In the genomic region with DNA sequence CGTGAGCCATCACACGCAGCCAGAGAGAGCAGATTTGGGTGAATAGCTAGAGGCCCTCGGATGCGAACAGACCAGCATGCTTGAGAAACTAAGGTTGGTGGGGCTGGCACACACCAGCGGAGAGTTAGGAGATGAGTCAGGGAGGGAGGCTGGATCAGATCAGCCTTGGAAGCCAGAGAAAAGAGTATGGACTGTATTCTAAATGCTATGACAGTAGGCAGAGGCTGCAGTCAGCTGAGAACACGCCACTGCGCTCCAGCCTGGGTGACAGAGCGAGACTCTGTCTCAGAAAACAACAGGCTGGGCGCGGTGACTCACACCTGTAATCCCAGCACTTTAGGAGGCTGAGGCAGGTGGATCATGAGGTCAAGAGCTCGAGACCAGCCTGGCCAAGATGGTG, we compare ENCODE assay signal across 13 cellular contexts. TPM values are rescaled to one million over a fixed set of nuclear protein-coding genes. Genes with fewer than 3 reads are reported as not detected.
DNase-seq lines count a peak whose midpoint lies in the region; FAIRE-seq and TF ChIP-seq lines count a peak whose summit lies in the region.
"Had no signal": no experiment of that assay in that cellular context is flagged by ENCODE, and none has a peak within 500 bp of the region (broad histone marks: within the 10 kb centered on the region; RNA-seq: fewer than 3 reads in every experiment).

No MANE protein-coding gene starts in this region.

- H3K27ac Mint-ChIP-seq in activated T-cell treated with anti-CD3 and anti-CD28 coated beads, Interleukin-2, amount 50 U/mL, for 24 hours = peak overlapping the region; percentile 67
- H3K27ac Mint-ChIP-seq in astrocyte (ENCODE audit: unreplicated experiment) = no peak overlapping the region
- no peak overlapping the region; a peak in 1 of 7 replicates for H3K27ac Mint-ChIP-seq in H9
- H3K27ac Mint-ChIP-seq: natural killer cell had no signal

- DNase-seq in activated T-cell treated with anti-CD3 and anti-CD28 coated beads, Interleukin-2, amount 50 U/mL, for 24 hours = no peak
- DNase-seq in activated T-cell treated with anti-CD3 and anti-CD28 coated beads for 4 hours (no peak), astrocyte (ENCODE audit: low read depth) (peak; percentile 71), islet precursor cell (peak; percentile 86), transverse colon (no peak), H9 (no peak), NOMO-1 treated with DMSO at 0.1 percent for 48 hours (lab: John Stamatoyannopoulos, UW; ENCODE audit: unreplicated experiment) (no peak)
- DNase-seq in central memory CD4-positive, alpha-beta T cell = no peak
- DNase-seq: activated CD4-positive, alpha-beta T cell treated with anti-CD3 and anti-CD28 coated beads, Interleukin-2, amount 50 U/mL, for 4 hours; natural killer cell; NCI-H1694; RPMI8226 had no signal

- no peak for TF ChIP-seq POLR2A in transverse colon (IDR thresholded peaks at IDR 0.05)

- no peak overlapping the region for H2BK12ac ChIP-seq in H9 (ENCODE audit: insufficient read length, low read depth, low read length)

- in situ Hi-C loops in transverse colon (cut with MboI; ENCODE audit: low pct_ligation_motif_present in 1 of 4, low pct_unique_long_range_greater_than_20kb in 1 of 4, low sequenced_read_pairs in 3 of 4) = no loop called here

- H3K14ac ChIP-seq in H9 (ENCODE audit: insufficient read depth, low read length) = no peak overlapping the region

- H2BK15ac ChIP-seq in H9 (ENCODE audit: low read depth, low read length) = no peak overlapping the region

- peaks cover 4% of the 10 kb centered on the region for H3K36me3 Mint-ChIP-seq in activated T-cell treated with anti-CD3 and anti-CD28 coated beads, Interleukin-2, amount 50 U/mL, for 24 hours (ENCODE audit: low read depth)
- H3K36me3 Mint-ChIP-seq in astrocyte (ENCODE audit: low read depth, unreplicated experiment) = no peaks in the 10 kb centered on the region
- peaks cover 0 to 7% (median 5%) of the 10 kb centered on the region in 3 experiments; a peak in 3 of 7 replicates for H3K36me3 Mint-ChIP-seq in H9 (ENCODE audit: insufficient read depth in 1 of 3, low read depth in 3 of 3)
- H3K36me3 Mint-ChIP-seq: natural killer cell had no signal

- no peak overlapping the region for H2BK20ac ChIP-seq in H9 (ENCODE audit: low read depth, low read length, poor library complexity, severe bottlenecking)

- H3K9me3 Mint-ChIP-seq in activated T-cell treated with anti-CD3 and anti-CD28 coated beads, Interleukin-2, amount 50 U/mL, for 24 hours = no peaks in the 10 kb centered on the region
- H3K9me3 Mint-ChIP-seq in astrocyte (ENCODE audit: unreplicated experiment) (peaks cover 7% of the 10 kb centered on the region), H9 (peaks cover 12 to 18% of the 10 kb centered on the region in 2 experiments)
- H3K9me3 Mint-ChIP-seq: natural killer cell had no signal

- peak; percentile 9 for FAIRE-seq in astrocyte (lab: Jason Lieb, UNC)

- no peak overlapping the region for H4K91ac ChIP-seq in H9 (ENCODE audit: insufficient read length, low read depth, low read length)

- H3K23me2 ChIP-seq in H9 (ENCODE audit: insufficient read length, low read depth, low read length, poor library complexity, severe bottlenecking) = peaks cover 5% of the 10 kb centered on the region

- no peak overlapping the region for H2BK120ac ChIP-seq in H9 (ENCODE audit: low read depth, low read length, poor library complexity, severe bottlenecking)

- H3K79me2 ChIP-seq in astrocyte (ENCODE audit: insufficient read depth, low read length) = peaks cover 13% of the 10 kb centered on the region
- H3K79me2 ChIP-seq in H9 (ENCODE audit: insufficient read depth, low read length) = no peaks in the 10 kb centered on the region

- H3K4me2 ChIP-seq in astrocyte (ENCODE audit: low read length) (peak overlapping the region; percentile 42), H9 (ENCODE audit: insufficient read depth, insufficient read length, low read length) (no peak overlapping the region)

- no peak overlapping the region for H2AK5ac ChIP-seq in H9 (ENCODE audit: insufficient read length, low read length)

- H3K4me1 ChIP-seq in astrocyte (ENCODE audit: insufficient read depth, low read length) (peaks cover 21% of the 10 kb centered on the region), transverse colon (peaks cover 3 to 31% (median 12%) of the 10 kb centered on the region in 4 donors), H9 (ENCODE audit: insufficient read depth, low read length) (peaks cover 3% of the 10 kb centered on the region; the same call in 1 of the 2 replicates)

- no peak overlapping the region for H4K8ac ChIP-seq in H9 (replicated peaks; ENCODE audit: insufficient read length, low read depth, low read length)

- TF ChIP-seq EP300 in transverse colon (IDR thresholded peaks at IDR 0.05; ENCODE audit: low read depth) = no peak

- H3K18ac ChIP-seq in H9 (ENCODE audit: insufficient read length, low read depth, low read length) = no peak overlapping the region

- no peak overlapping the region for H3T11ph ChIP-seq in H9 (ENCODE audit: low read length)

- no peak overlapping the region for H3K56ac ChIP-seq in H9 (ENCODE audit: insufficient read length, low read depth, low read length)

- H2BK5ac ChIP-seq in H9 (ENCODE audit: insufficient read length, low read length) = no peak overlapping the region

- H3K4me3 ChIP-seq in astrocyte (ENCODE audit: insufficient read depth, low read depth, low read length) (no peak overlapping the region), transverse colon (no peak overlapping the region)
- H3K4me3 ChIP-seq: body of pancreas had no signal

- no peak overlapping the region for H3K4ac ChIP-seq in H9 (ENCODE audit: low read depth, low read length)

- TF ChIP-seq CTCF in astrocyte (IDR thresholded peaks at IDR 0.05; ENCODE audit: insufficient read depth, low read depth, low read length) (no peak), transverse colon (IDR thresholded peaks at IDR 0.05) (no peak), H9 (conservative IDR thresholded peaks at IDR 0.05) (no peak)

- no peaks in the 10 kb centered on the region for H3K79me1 ChIP-seq in H9 (ENCODE audit: insufficient read depth, low read depth, low read length, poor library complexity, severe bottlenecking)

- H3K9ac ChIP-seq in astrocyte (ENCODE audit: low read length) (peak overlapping the region; percentile 41), H9 (ENCODE audit: extremely low read depth, insufficient read length, low read length) (no peak overlapping the region)

- H3K4me3 Mint-ChIP-seq in activated T-cell treated with anti-CD3 and anti-CD28 coated beads, Interleukin-2, amount 50 U/mL, for 24 hours = no peak overlapping the region
- H3K4me3 Mint-ChIP-seq in astrocyte (ENCODE audit: unreplicated experiment) = no peak overlapping the region
- no peak overlapping the region for H3K4me3 Mint-ChIP-seq in H9
- H3K4me3 Mint-ChIP-seq: natural killer cell had no signal

- H2AFZ ChIP-seq in astrocyte (ENCODE audit: low read depth, low read length) (no peak overlapping the region), H9 (ENCODE audit: low read length) (no peak overlapping the region)

- peaks cover 28% of the 10 kb centered on the region for H3K4me1 Mint-ChIP-seq in activated T-cell treated with anti-CD3 and anti-CD28 coated beads, Interleukin-2, amount 50 U/mL, for 24 hours (ENCODE audit: low read depth)
- H3K4me1 Mint-ChIP-seq in astrocyte (ENCODE audit: low read depth, unreplicated experiment) (peaks cover 13% of the 10 kb centered on the region), H9 (peaks cover 9 to 14% of the 10 kb centered on the region in 2 experiments)

- WGBS in transverse colon (ENCODE audit: low coverage in 1 of 2), 2 donors = 91 to 100% methylated on average over 1 to 11 of the region's 11 CpGs
- WGBS in H9 (ENCODE audit: extremely low coverage, insufficient read length, low lambda C conversion rate) = no CpG with 5 or more reads among the region's 11 CpGs

- no peaks in the 10 kb centered on the region for H3K9me3 ChIP-seq in astrocyte (ENCODE audit: insufficient read depth, low read depth, low read length)
- H3K9me3 ChIP-seq in transverse colon = no peaks in the 10 kb centered on the region
- H3K9me3 ChIP-seq in H9 (ENCODE audit: control insufficient read depth, low read depth, low read length) = no peaks in the 10 kb centered on the region
- H3K9me3 ChIP-seq: body of pancreas had no signal

- H4K20me1 ChIP-seq in astrocyte (ENCODE audit: insufficient read depth, low read length) (no peaks in the 10 kb centered on the region), H9 (ENCODE audit: control insufficient read depth, insufficient read depth, insufficient read length) (no peaks in the 10 kb centered on the region)

- H3K27me3 Mint-ChIP-seq in activated T-cell treated with anti-CD3 and anti-CD28 coated beads, Interleukin-2, amount 50 U/mL, for 24 hours = no peaks in the 10 kb centered on the region
- H3K27me3 Mint-ChIP-seq in astrocyte (ENCODE audit: low read depth, unreplicated experiment) (no peaks in the 10 kb centered on the region), H9 (ENCODE audit: low read depth) (no peaks in the 10 kb centered on the region)

- H3K27me3 ChIP-seq in astrocyte (ENCODE audit: insufficient read depth, low read length) (no peaks in the 10 kb centered on the region), transverse colon (no peaks in the 10 kb centered on the region), H9 (ENCODE audit: insufficient read depth, low read length) (no peaks in the 10 kb centered on the region)
- H3K27me3 ChIP-seq: body of pancreas had no signal

- peak overlapping the region; percentile 57 for H3K27ac ChIP-seq in astrocyte (ENCODE audit: low read depth, low read length)
- peak overlapping the region in 3 of 4 donors; percentile 7 to 46 (median 37) for H3K27ac ChIP-seq in transverse colon
- H3K27ac ChIP-seq in H9 (ENCODE audit: insufficient read length, low read depth, low read length) = no peak overlapping the region

- H3K23ac ChIP-seq in H9 (ENCODE audit: insufficient read length, low read depth, low read length) = no peak overlapping the region

- H4K5ac ChIP-seq in H9 (ENCODE audit: insufficient read length, low read depth, low read length) = no peak overlapping the region

- intact Hi-C loops in transverse colon (cut with DNase I; ENCODE audit: low total_unique reads) = no loop called here

- H3K36me3 ChIP-seq in astrocyte (ENCODE audit: insufficient read depth, low read length) = no peaks in the 10 kb centered on the region
- no peaks in the 10 kb centered on the region for H3K36me3 ChIP-seq in transverse colon

RNA-seq across cellular contexts. Expression of a gene that starts 4.0 kb away (rescaled TPM):
- total RNA-seq in astrocyte (46.4 and 48.3 TPM in 2 replicates), transverse colon (10 to 100 TPM; 27.7 to 40.3 (median 33.0) TPM), H9 (2021) (45.9 and 50.4 TPM in 2 replicates)

RNA-seq across cellular contexts. Expression of a gene that starts 55.9 kb away (rescaled TPM):
- total RNA-seq in astrocyte (0.73 and 1.0 TPM in 2 replicates), transverse colon (10 to 100 TPM; 12.9 to 73.3 (median 36.2) TPM), H9 (2021) (0.94 and 1.5 TPM in 2 replicates)

Comparison
In these comparisons a context has a peak if more than half of its experiments do, and no peak if none do; other contexts are left out.
1. DNase-seq: peak in astrocyte (single experiment) and islet precursor cell (single experiment); none in activated T-cell treated with anti-CD3 and anti-CD28 coated beads, Interleukin-2, amount 50 U/mL, for 24 hours (single experiment), activated T-cell treated with anti-CD3 and anti-CD28 coated beads for 4 hours (single experiment), transverse colon (single experiment), central memory CD4-positive, alpha-beta T cell (single experiment), H9 (single experiment) and NOMO-1 treated with DMSO at 0.1 percent for 48 hours (single experiment).